1 cellular context compared by ENCODE assay signal in the genomic region with DNA sequence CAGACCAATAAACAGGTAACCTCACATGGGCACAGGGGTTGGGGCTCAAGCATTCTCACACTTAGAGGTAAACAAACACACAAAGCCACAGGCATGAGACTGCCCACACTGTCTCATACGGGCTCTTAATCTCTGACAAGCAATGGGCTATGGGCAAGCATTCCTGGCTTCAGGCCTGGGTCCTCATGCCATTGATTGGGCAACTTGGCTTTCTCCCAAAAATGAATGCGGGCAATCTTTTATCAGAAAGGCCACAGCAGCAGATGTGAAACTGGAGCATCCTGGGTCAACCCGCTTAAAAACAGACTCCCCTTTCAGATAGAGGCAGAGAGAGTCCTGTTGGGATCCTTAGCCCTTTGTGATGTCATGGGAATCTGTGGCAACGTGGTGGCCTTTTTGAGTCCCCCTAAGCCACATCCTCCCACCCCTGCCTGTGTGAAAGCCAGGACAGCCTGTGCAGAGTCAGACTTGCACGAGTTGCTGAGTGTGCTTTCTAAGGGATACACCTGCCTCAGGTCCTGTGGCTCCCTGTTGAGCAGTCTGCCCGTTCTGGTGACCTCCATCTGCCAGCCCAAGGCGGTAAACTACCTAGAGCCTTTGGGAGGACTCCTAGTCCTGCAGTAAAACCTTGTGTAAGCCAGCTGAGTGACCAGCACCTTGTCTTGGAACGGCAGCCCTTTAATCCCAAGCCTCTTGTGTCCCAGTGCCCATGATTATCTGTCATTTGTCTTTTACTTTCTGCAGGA.
TF ChIP-seq lines count a peak whose summit lies in the region.

No MANE protein-coding gene starts in this region.

TF ChIP-seq in SK-N-SH, 30 proteins besides CTCF, POLR2A, EP300 and RAD21 (continued from another document):
- TF ChIP-seq REST (IDR thresholded peaks at IDR 0.05; ENCODE audit: low read depth, low read length) (no peak), FOXJ3 (CRISPR knock-in tag; IDR thresholded peaks at IDR 0.05) (no peak), EZH2phosphoT487 (IDR thresholded peaks at IDR 0.05; ENCODE audit: borderline replicate concordance, low read depth) (no peak), RXRA (IDR thresholded peaks at IDR 0.05; ENCODE audit: borderline replicate concordance, low read depth) (no peak), TAF1 (IDR thresholded peaks at IDR 0.05; ENCODE audit: borderline replicate concordance, low read depth, low read length) (no peak), TCF12 (IDR thresholded peaks at IDR 0.05) (no peak), YY1 (IDR thresholded peaks at IDR 0.05; ENCODE audit: low read depth) (no peak), MXI1 (IDR thresholded peaks at IDR 0.05; ENCODE audit: low read depth, low read length) (no peak)
- TF ChIP-seq, protein P1, sequence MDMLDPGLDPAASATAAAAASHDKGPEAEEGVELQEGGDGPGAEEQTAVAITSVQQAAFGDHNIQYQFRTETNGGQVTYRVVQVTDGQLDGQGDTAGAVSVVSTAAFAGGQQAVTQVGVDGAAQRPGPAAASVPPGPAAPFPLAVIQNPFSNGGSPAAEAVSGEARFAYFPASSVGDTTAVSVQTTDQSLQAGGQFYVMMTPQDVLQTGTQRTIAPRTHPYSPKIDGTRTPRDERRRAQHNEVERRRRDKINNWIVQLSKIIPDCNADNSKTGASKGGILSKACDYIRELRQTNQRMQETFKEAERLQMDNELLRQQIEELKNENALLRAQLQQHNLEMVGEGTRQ (IDR thresholded peaks at IDR 0.05; ENCODE audit: borderline replicate concordance, low read depth, low read length): no peak
